ENCODE assay signal across 1 cellular context in the genomic region with DNA sequence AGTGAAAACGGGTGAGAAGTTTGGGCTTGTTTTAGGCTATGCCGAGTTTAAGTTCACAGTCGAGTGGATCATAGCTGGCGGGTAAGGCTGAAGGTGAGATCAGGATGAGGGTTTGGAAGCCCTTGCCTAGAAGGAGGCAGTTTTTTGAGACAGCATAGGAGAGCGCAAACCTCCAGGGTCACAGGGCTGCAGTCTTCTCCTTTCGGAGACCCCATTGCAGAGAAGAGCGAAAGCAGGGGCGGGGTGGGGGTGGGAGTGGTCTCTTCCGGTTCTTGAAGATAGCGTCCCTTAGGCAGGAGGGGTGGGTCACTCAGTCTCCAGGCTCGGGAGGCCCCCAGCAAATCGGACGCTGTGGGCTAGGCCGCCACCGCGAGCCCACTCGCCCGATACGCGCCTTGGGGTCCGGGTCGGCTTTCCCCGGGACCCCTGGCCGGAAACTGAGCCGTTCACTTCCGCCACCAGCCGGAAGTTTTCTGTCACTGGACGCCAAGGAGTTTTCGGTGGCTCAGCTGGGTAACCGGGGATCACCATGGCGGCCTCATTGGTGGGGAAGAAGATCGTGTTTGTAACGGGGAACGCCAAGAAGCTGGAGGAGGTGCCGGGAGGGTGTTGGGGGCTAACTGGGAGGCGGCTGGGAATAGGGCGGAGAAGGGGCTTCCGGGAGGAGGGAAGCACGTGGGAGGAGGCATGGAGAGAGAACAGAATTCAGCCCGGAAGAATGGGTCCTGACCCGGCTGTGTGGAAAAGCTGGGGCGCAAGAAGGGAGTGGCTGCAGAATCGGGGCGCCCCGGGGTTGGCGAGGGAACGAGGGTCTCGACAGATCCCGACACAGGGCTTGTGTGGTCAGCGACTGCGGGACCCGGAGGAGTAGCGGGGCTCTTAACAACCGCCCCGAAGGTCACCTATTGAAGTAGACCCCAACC.
TF ChIP-seq lines count a peak whose summit lies in the region.

A gene (plus strand): TSS at position 476 of the 923 bp plus-strand sequence. CDS start 54 bp downstream, at position 530.

TF ChIP-seq in K562, 482 proteins besides CTCF, POLR2A, EP300 and RAD21 (continued from another document and continues in another):
- TF ChIP-seq, protein P1, sequence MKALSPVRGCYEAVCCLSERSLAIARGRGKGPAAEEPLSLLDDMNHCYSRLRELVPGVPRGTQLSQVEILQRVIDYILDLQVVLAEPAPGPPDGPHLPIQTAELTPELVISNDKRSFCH (CRISPR knock-in tag; IDR thresholded peaks at IDR 0.05) = no peak
- TF ChIP-seq, protein P1 (tag; IDR thresholded peaks at IDR 0.05) = no peak
- TF ChIP-seq MCM2 (IDR thresholded peaks at IDR 0.05; ENCODE audit: low read depth) (no peak), ELF4 (CRISPR knock-in tag; IDR thresholded peaks at IDR 0.05) (peak; percentile 75; the same call in 1 of the 2 replicates), ZBTB17 (CRISPR knock-in tag; IDR thresholded peaks at IDR 0.05) (no peak), FOXM1 (IDR thresholded peaks at IDR 0.05; ENCODE audit: low read depth) (no peak), FOXM1 (CRISPR knock-in tag; IDR thresholded peaks at IDR 0.05; ENCODE audit: low read depth) (no peak), MEF2A (IDR thresholded peaks at IDR 0.05; ENCODE audit: control insufficient read depth, low read depth, low read length) (no peak), TFAM (CRISPR knock-in tag; conservative IDR thresholded peaks at IDR 0.05) (no peak), ZNF384 (IDR thresholded peaks at IDR 0.05; ENCODE audit: low read depth, low read length) (no peak), FOXA3 (CRISPR knock-in tag; conservative IDR thresholded peaks at IDR 0.05 in 1 of 2, IDR thresholded peaks at IDR 0.05 in 1 of 2) (no peak), NCOA1 (IDR thresholded peaks at IDR 0.05; ENCODE audit: low read depth) (peak; percentile 20; the same call in 1 of the 2 replicates), POLR2H (tag; IDR thresholded peaks at IDR 0.05; ENCODE audit: low read depth) (no peak), RBM14 (IDR thresholded peaks at IDR 0.05; ENCODE audit: borderline replicate concordance, insufficient read depth, low read depth, low read length) (no peak), TCF7 (IDR thresholded peaks at IDR 0.05; ENCODE audit: borderline replicate concordance) (no peak), ZNF23 (CRISPR knock-in tag; IDR thresholded peaks at IDR 0.05) (no peak), ZNF79 (CRISPR knock-in tag; IDR thresholded peaks at IDR 0.05; ENCODE audit: low read depth) (no peak), ZFX (CRISPR knock-in tag; IDR thresholded peaks at IDR 0.05) (peak; percentile 65), SOX6 (IDR thresholded peaks at IDR 0.05) (no peak), NR4A1 (CRISPR knock-in tag; IDR thresholded peaks at IDR 0.05) (no peak), NR4A1 (tag; IDR thresholded peaks at IDR 0.05) (no peak), FIP1L1 (IDR thresholded peaks at IDR 0.05; ENCODE audit: low read depth, low read length, poor library complexity, severe bottlenecking) (no peak), TEAD2 (tag; IDR thresholded peaks at IDR 0.05) (no peak), ZNF174 (CRISPR knock-in tag; IDR thresholded peaks at IDR 0.05) (no peak), GABPA (tag; conservative IDR thresholded peaks at IDR 0.05; ENCODE audit: low read depth) (peak; percentile 94), CBX3 (IDR thresholded peaks at IDR 0.05; ENCODE audit: borderline replicate concordance in 1 of 2, low read length in 2 of 2) (no peak), U2AF1 (optimal IDR thresholded peaks at IDR 0.05; ENCODE audit: low read depth, low read length) (no peak), ASH1L (IDR thresholded peaks at IDR 0.05; ENCODE audit: borderline replicate concordance, low read depth, partially characterized antibody) (no peak), PTBP1 (IDR thresholded peaks at IDR 0.05; ENCODE audit: low read depth, low read length) (no peak), DDX20 (tag; IDR thresholded peaks at IDR 0.05; ENCODE audit: low read depth) (no peak), LCOR (CRISPR knock-in tag; IDR thresholded peaks at IDR 0.05) (no peak; the same call in 1 of the 2 replicates), ZNF57 (CRISPR knock-in tag; IDR thresholded peaks at IDR 0.05) (no peak)
- TF ChIP-seq, protein P2, sequence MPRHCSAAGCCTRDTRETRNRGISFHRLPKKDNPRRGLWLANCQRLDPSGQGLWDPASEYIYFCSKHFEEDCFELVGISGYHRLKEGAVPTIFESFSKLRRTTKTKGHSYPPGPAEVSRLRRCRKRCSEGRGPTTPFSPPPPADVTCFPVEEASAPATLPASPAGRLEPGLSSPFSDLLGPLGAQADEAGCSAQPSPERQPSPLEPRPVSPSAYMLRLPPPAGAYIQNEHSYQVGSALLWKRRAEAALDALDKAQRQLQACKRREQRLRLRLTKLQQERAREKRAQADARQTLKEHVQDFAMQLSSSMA (CRISPR knock-in tag; IDR thresholded peaks at IDR 0.05) = no peak
- TF ChIP-seq, protein P3, sequence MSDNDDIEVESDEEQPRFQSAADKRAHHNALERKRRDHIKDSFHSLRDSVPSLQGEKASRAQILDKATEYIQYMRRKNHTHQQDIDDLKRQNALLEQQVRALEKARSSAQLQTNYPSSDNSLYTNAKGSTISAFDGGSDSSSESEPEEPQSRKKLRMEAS (CRISPR knock-in tag; IDR thresholded peaks at IDR 0.05) = peak; percentile 70
- TF ChIP-seq, protein P4, sequence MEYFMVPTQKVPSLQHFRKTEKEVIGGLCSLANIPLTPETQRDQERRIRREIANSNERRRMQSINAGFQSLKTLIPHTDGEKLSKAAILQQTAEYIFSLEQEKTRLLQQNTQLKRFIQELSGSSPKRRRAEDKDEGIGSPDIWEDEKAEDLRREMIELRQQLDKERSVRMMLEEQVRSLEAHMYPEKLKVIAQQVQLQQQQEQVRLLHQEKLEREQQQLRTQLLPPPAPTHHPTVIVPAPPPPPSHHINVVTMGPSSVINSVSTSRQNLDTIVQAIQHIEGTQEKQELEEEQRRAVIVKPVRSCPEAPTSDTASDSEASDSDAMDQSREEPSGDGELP (CRISPR knock-in tag; IDR thresholded peaks at IDR 0.05; ENCODE audit: borderline replicate concordance) = peak; percentile 97
- TF ChIP-seq, protein P5, sequence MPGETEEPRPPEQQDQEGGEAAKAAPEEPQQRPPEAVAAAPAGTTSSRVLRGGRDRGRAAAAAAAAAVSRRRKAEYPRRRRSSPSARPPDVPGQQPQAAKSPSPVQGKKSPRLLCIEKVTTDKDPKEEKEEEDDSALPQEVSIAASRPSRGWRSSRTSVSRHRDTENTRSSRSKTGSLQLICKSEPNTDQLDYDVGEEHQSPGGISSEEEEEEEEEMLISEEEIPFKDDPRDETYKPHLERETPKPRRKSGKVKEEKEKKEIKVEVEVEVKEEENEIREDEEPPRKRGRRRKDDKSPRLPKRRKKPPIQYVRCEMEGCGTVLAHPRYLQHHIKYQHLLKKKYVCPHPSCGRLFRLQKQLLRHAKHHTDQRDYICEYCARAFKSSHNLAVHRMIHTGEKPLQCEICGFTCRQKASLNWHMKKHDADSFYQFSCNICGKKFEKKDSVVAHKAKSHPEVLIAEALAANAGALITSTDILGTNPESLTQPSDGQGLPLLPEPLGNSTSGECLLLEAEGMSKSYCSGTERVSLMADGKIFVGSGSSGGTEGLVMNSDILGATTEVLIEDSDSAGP (CRISPR knock-in tag; IDR thresholded peaks at IDR 0.05) = no peak
- TF ChIP-seq, protein P6, sequence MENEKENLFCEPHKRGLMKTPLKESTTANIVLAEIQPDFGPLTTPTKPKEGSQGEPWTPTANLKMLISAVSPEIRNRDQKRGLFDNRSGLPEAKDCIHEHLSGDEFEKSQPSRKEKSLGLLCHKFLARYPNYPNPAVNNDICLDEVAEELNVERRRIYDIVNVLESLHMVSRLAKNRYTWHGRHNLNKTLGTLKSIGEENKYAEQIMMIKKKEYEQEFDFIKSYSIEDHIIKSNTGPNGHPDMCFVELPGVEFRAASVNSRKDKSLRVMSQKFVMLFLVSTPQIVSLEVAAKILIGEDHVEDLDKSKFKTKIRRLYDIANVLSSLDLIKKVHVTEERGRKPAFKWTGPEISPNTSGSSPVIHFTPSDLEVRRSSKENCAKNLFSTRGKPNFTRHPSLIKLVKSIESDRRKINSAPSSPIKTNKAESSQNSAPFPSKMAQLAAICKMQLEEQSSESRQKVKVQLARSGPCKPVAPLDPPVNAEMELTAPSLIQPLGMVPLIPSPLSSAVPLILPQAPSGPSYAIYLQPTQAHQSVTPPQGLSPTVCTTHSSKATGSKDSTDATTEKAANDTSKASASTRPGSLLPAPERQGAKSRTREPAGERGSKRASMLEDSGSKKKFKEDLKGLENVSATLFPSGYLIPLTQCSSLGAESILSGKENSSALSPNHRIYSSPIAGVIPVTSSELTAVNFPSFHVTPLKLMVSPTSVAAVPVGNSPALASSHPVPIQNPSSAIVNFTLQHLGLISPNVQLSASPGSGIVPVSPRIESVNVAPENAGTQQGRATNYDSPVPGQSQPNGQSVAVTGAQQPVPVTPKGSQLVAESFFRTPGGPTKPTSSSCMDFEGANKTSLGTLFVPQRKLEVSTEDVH (IDR thresholded peaks at IDR 0.05; ENCODE audit: low read depth, partially characterized antibody) = peak; percentile 79
- TF ChIP-seq, protein P7, sequence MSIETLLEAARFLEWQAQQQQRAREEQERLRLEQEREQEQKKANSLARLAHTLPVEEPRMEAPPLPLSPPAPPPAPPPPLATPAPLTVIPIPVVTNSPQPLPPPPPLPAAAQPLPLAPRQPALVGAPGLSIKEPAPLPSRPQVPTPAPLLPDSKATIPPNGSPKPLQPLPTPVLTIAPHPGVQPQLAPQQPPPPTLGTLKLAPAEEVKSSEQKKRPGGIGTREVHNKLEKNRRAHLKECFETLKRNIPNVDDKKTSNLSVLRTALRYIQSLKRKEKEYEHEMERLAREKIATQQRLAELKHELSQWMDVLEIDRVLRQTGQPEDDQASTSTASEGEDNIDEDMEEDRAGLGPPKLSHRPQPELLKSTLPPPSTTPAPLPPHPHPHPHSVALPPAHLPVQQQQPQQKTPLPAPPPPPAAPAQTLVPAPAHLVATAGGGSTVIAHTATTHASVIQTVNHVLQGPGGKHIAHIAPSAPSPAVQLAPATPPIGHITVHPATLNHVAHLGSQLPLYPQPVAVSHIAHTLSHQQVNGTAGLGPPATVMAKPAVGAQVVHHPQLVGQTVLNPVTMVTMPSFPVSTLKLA (conservative IDR thresholded peaks at IDR 0.05) = peak; percentile 94 to 95
- TF ChIP-seq, protein P8, sequence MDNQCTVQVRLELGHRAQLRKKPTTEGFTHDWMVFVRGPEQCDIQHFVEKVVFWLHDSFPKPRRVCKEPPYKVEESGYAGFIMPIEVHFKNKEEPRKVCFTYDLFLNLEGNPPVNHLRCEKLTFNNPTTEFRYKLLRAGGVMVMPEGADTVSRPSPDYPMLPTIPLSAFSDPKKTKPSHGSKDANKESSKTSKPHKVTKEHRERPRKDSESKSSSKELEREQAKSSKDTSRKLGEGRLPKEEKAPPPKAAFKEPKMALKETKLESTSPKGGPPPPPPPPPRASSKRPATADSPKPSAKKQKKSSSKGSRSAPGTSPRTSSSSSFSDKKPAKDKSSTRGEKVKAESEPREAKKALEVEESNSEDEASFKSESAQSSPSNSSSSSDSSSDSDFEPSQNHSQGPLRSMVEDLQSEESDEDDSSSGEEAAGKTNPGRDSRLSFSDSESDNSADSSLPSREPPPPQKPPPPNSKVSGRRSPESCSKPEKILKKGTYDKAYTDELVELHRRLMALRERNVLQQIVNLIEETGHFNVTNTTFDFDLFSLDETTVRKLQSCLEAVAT (IDR thresholded peaks at IDR 0.05) = 0 out of 4 replicates have a peak, but pooled peaks of 1 of the 2 experiments have one; percentile 21
- TF ChIP-seq, protein P9, sequence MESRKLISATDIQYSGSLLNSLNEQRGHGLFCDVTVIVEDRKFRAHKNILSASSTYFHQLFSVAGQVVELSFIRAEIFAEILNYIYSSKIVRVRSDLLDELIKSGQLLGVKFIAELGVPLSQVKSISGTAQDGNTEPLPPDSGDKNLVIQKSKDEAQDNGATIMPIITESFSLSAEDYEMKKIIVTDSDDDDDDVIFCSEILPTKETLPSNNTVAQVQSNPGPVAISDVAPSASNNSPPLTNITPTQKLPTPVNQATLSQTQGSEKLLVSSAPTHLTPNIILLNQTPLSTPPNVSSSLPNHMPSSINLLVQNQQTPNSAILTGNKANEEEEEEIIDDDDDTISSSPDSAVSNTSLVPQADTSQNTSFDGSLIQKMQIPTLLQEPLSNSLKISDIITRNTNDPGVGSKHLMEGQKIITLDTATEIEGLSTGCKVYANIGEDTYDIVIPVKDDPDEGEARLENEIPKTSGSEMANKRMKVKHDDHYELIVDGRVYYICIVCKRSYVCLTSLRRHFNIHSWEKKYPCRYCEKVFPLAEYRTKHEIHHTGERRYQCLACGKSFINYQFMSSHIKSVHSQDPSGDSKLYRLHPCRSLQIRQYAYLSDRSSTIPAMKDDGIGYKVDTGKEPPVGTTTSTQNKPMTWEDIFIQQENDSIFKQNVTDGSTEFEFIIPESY (CRISPR knock-in tag; IDR thresholded peaks at IDR 0.05) = no peak
- TF ChIP-seq, protein P10, sequence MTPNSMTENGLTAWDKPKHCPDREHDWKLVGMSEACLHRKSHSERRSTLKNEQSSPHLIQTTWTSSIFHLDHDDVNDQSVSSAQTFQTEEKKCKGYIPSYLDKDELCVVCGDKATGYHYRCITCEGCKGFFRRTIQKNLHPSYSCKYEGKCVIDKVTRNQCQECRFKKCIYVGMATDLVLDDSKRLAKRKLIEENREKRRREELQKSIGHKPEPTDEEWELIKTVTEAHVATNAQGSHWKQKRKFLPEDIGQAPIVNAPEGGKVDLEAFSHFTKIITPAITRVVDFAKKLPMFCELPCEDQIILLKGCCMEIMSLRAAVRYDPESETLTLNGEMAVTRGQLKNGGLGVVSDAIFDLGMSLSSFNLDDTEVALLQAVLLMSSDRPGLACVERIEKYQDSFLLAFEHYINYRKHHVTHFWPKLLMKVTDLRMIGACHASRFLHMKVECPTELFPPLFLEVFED (CRISPR knock-in tag; conservative IDR thresholded peaks at IDR 0.05) = no peak
- TF ChIP-seq, protein P11, sequence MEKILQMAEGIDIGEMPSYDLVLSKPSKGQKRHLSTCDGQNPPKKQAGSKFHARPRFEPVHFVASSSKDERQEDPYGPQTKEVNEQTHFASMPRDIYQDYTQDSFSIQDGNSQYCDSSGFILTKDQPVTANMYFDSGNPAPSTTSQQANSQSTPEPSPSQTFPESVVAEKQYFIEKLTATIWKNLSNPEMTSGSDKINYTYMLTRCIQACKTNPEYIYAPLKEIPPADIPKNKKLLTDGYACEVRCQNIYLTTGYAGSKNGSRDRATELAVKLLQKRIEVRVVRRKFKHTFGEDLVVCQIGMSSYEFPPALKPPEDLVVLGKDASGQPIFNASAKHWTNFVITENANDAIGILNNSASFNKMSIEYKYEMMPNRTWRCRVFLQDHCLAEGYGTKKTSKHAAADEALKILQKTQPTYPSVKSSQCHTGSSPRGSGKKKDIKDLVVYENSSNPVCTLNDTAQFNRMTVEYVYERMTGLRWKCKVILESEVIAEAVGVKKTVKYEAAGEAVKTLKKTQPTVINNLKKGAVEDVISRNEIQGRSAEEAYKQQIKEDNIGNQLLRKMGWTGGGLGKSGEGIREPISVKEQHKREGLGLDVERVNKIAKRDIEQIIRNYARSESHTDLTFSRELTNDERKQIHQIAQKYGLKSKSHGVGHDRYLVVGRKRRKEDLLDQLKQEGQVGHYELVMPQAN (IDR thresholded peaks at IDR 0.05; ENCODE audit: borderline replicate concordance) = peak; percentile 98
- TF ChIP-seq, protein P12, sequence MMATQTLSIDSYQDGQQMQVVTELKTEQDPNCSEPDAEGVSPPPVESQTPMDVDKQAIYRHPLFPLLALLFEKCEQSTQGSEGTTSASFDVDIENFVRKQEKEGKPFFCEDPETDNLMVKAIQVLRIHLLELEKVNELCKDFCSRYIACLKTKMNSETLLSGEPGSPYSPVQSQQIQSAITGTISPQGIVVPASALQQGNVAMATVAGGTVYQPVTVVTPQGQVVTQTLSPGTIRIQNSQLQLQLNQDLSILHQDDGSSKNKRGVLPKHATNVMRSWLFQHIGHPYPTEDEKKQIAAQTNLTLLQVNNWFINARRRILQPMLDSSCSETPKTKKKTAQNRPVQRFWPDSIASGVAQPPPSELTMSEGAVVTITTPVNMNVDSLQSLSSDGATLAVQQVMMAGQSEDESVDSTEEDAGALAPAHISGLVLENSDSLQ (IDR thresholded peaks at IDR 0.05) = peak; percentile 33; the same call in 1 of the 2 replicates
